ENCODE assay signal across 28 cellular contexts in genomic region chr1:7253118-7253480, GRCh38.
DNase-seq lines count a peak whose midpoint lies in the region; FAIRE-seq and TF ChIP-seq lines count a peak whose summit lies in the region.
"Had no signal": no experiment of that assay in that cellular context is flagged by ENCODE, and none has a peak within 500 bp of the region (broad histone marks: within the 10 kb centered on the region; RNA-seq: fewer than 3 reads in every experiment).

No MANE protein-coding gene starts in this region.

- no peak for FAIRE-seq in GM12891 (lab: Jason Lieb, UNC)
- FAIRE-seq: keratinocyte had no signal

- no peak overlapping the region for H3K27ac Mint-ChIP-seq in activated CD4-positive, alpha-beta T cell treated with anti-CD3 and anti-CD28 coated beads, Interleukin-2, amount 10 ng/mL, durations not matched to agents 24 days and 14 days
- H3K27ac Mint-ChIP-seq: activated CD4-positive, alpha-beta memory T cell treated with anti-CD3 and anti-CD28 coated beads, Interleukin-2, amount 10 ng/mL, durations not matched to agents 7 days and 5 days; activated naive CD8-positive, alpha-beta T cell treated with anti-CD3 and anti-CD28 coated beads, Interleukin-2, amount 10 ng/mL, durations not matched to agents 7 days and 5 days; activated T-helper 2 cell treated with anti-CD3 and anti-CD28 coated beads, Interferon-gamma antibody, Interleukin-2, Interleukin-4, amounts not matched to agents 10 μg/mL and 5 μg/mL and 100 μg/mL, durations not matched to agents 14 hours and 24 hours and 36 hours; B cell; stimulated activated effector memory CD8-positive, alpha-beta T cell treated with anti-CD3 and anti-CD28 coated beads, Interleukin-12 subunit alpha, Interleukin-12 subunit beta, amount 100 ng/mL, for 72 hours had no signal

- no peaks in the 10 kb centered on the region for H3K9me3 Mint-ChIP-seq in activated CD4-positive, alpha-beta T cell treated with anti-CD3 and anti-CD28 coated beads, Interleukin-2, amount 10 ng/mL, durations not matched to agents 24 days and 14 days
- H3K9me3 Mint-ChIP-seq: activated CD4-positive, alpha-beta memory T cell treated with anti-CD3 and anti-CD28 coated beads, Interleukin-2, amount 10 ng/mL, durations not matched to agents 7 days and 5 days; activated naive CD8-positive, alpha-beta T cell treated with anti-CD3 and anti-CD28 coated beads, Interleukin-2, amount 10 ng/mL, durations not matched to agents 7 days and 5 days; activated T-helper 2 cell treated with anti-CD3 and anti-CD28 coated beads, Interferon-gamma antibody, Interleukin-2, Interleukin-4, amounts not matched to agents 10 μg/mL and 5 μg/mL and 100 μg/mL, durations not matched to agents 14 hours and 24 hours and 36 hours; stimulated activated effector memory CD8-positive, alpha-beta T cell treated with anti-CD3 and anti-CD28 coated beads, Interleukin-12 subunit alpha, Interleukin-12 subunit beta, amount 100 ng/mL, for 72 hours had no signal

- peak; percentile 26 for DNase-seq in activated CD4-positive, alpha-beta T cell treated with anti-CD3 and anti-CD28 coated beads, Interleukin-2, amount 10 ng/mL, durations not matched to agents 24 days and 14 days
- no peak for DNase-seq in activated CD4-positive, alpha-beta T cell treated with anti-CD3 and anti-CD28 coated beads, Interleukin-2, amount 50 U/mL, for 1 hour
- peak; percentile 65 for DNase-seq in astrocyte of the spinal cord (ENCODE audit: low read depth, low spot score)
- DNase-seq in kidney glomerular epithelial cell (lab: John Stamatoyannopoulos, UW), result peak; percentile 19
- DNase-seq in vagina (ENCODE audit: extremely low spot score in 2 of 2), result peak; percentile 46 to 54
- DNase-seq in GM12891 (ENCODE audit: insufficient read length, low spot score), result no peak
- DNase-seq in epidermal melanocyte (ENCODE audit: insufficient read length, low spot score), result no peak
- DNase-seq in activated gamma-delta T cell treated with Interleukin-2 at 50 U/mL for 16 hours, result no peak
- DNase-seq: 8988T; activated CD4-positive, alpha-beta memory T cell treated with anti-CD3 and anti-CD28 coated beads, Interleukin-2, amount 10 ng/mL, durations not matched to agents 7 days and 5 days; activated naive CD8-positive, alpha-beta T cell treated with anti-CD3 and anti-CD28 coated beads, Interleukin-2, amount 10 ng/mL, durations not matched to agents 7 days and 5 days; body of pancreas; DMS153; effector CD4-positive, alpha-beta T cell; gastrocnemius medialis; GDM1; H7; NCI-H1105; NCI-H2029 treated with DMSO at 0.1 percent for 48 hours; NCI-H226; NCI-H82; Right ventricle myocardium superior; substantia nigra had no signal

- TF ChIP-seq POLR2A in vagina (IDR thresholded peaks at IDR 0.05), result no peak
- no peak for TF ChIP-seq POLR2A in GM12891 (IDR thresholded peaks at IDR 0.05; ENCODE audit: low read depth, low read length)

- intact Hi-C loops in activated CD4-positive, alpha-beta T cell treated with anti-CD3 and anti-CD28 coated beads, Interleukin-2, amount 10 ng/mL, durations not matched to agents 24 days and 14 days (cut with micrococcal nuclease), result no loop called here
- intact Hi-C loops in vagina (cut with DNase I), result no loop called here

- no peaks in the 10 kb centered on the region for H3K36me3 Mint-ChIP-seq in activated CD4-positive, alpha-beta T cell treated with anti-CD3 and anti-CD28 coated beads, Interleukin-2, amount 10 ng/mL, durations not matched to agents 24 days and 14 days (ENCODE audit: low read depth)
- H3K36me3 Mint-ChIP-seq: activated naive CD8-positive, alpha-beta T cell treated with anti-CD3 and anti-CD28 coated beads, Interleukin-2, amount 10 ng/mL, durations not matched to agents 7 days and 5 days; stimulated activated effector memory CD8-positive, alpha-beta T cell treated with anti-CD3 and anti-CD28 coated beads, Interleukin-12 subunit alpha, Interleukin-12 subunit beta, amount 100 ng/mL, for 72 hours had no signal

- no peak for TF ChIP-seq CTCF in astrocyte of the spinal cord (IDR thresholded peaks at IDR 0.05; ENCODE audit: low read depth, low read length)
- no peak for TF ChIP-seq CTCF in vagina (IDR thresholded peaks at IDR 0.05)

- H3K27me3 Mint-ChIP-seq in activated CD4-positive, alpha-beta T cell treated with anti-CD3 and anti-CD28 coated beads, Interleukin-2, amount 10 ng/mL, durations not matched to agents 24 days and 14 days, result peaks cover 2% of the 10 kb centered on the region
- H3K27me3 Mint-ChIP-seq: activated CD4-positive, alpha-beta memory T cell treated with anti-CD3 and anti-CD28 coated beads, Interleukin-2, amount 10 ng/mL, durations not matched to agents 7 days and 5 days; activated naive CD8-positive, alpha-beta T cell treated with anti-CD3 and anti-CD28 coated beads, Interleukin-2, amount 10 ng/mL, durations not matched to agents 7 days and 5 days had no signal

- H3K4me1 ChIP-seq in vagina, result no peaks in the 10 kb centered on the region
- H3K4me1 ChIP-seq: body of pancreas, gastrocnemius medialis had no signal

- H3K27me3 ChIP-seq in vagina, result no peaks in the 10 kb centered on the region
- H3K27me3 ChIP-seq: body of pancreas, gastrocnemius medialis had no signal

- no peaks in the 10 kb centered on the region for H3K9me3 ChIP-seq in vagina
- H3K9me3 ChIP-seq: body of pancreas, gastrocnemius medialis had no signal

- no peak overlapping the region for H3K4me3 Mint-ChIP-seq in activated CD4-positive, alpha-beta T cell treated with anti-CD3 and anti-CD28 coated beads, Interleukin-2, amount 10 ng/mL, durations not matched to agents 24 days and 14 days
- H3K4me3 Mint-ChIP-seq: activated CD4-positive, alpha-beta memory T cell treated with anti-CD3 and anti-CD28 coated beads, Interleukin-2, amount 10 ng/mL, durations not matched to agents 7 days and 5 days; activated naive CD8-positive, alpha-beta T cell treated with anti-CD3 and anti-CD28 coated beads, Interleukin-2, amount 10 ng/mL, durations not matched to agents 7 days and 5 days; B cell; stimulated activated effector memory CD8-positive, alpha-beta T cell treated with anti-CD3 and anti-CD28 coated beads, Interleukin-12 subunit alpha, Interleukin-12 subunit beta, amount 100 ng/mL, for 72 hours had no signal

- no peak overlapping the region for H3K27ac ChIP-seq in vagina
- H3K27ac ChIP-seq: body of pancreas, gastrocnemius medialis had no signal

- in situ Hi-C loops in astrocyte of the spinal cord (cut with HindIII; ENCODE audit: low sequenced_read_pairs), result no loop called here

- H3K4me3 ChIP-seq in astrocyte of the spinal cord (ENCODE audit: low read depth, low read length) (no peak overlapping the region), vagina (no peak overlapping the region)
- H3K4me3 ChIP-seq: body of pancreas, gastrocnemius medialis, lung had no signal

- H3K4me1 Mint-ChIP-seq in activated CD4-positive, alpha-beta T cell treated with anti-CD3 and anti-CD28 coated beads, Interleukin-2, amount 10 ng/mL, durations not matched to agents 24 days and 14 days, result no peaks in the 10 kb centered on the region
- H3K4me1 Mint-ChIP-seq: activated CD4-positive, alpha-beta memory T cell treated with anti-CD3 and anti-CD28 coated beads, Interleukin-2, amount 10 ng/mL, durations not matched to agents 7 days and 5 days; activated naive CD8-positive, alpha-beta T cell treated with anti-CD3 and anti-CD28 coated beads, Interleukin-2, amount 10 ng/mL, durations not matched to agents 7 days and 5 days; B cell; stimulated activated effector memory CD8-positive, alpha-beta T cell treated with anti-CD3 and anti-CD28 coated beads, Interleukin-12 subunit alpha, Interleukin-12 subunit beta, amount 100 ng/mL, for 72 hours had no signal

- no peaks in the 10 kb centered on the region for H3K36me3 ChIP-seq in vagina
- H3K36me3 ChIP-seq: gastrocnemius medialis had no signal

TF ChIP-seq in GM12891, 5 proteins besides CTCF, POLR2A, EP300 and RAD21:
- no peak for TF ChIP-seq PAX5 (IDR thresholded peaks at IDR 0.05; ENCODE audit: insufficient read depth, low read length, severe bottlenecking)

Comparison
In these comparisons a context has a peak if more than half of its experiments do, and no peak if none do; other contexts are left out.
1. DNase-seq: peak in activated CD4-positive, alpha-beta T cell treated with anti-CD3 and anti-CD28 coated beads, Interleukin-2, amount 10 ng/mL, durations not matched to agents 24 days and 14 days (single experiment), astrocyte of the spinal cord (single experiment), kidney glomerular epithelial cell (single experiment) and vagina (2 of 2); none in activated CD4-positive, alpha-beta T cell treated with anti-CD3 and anti-CD28 coated beads, Interleukin-2, amount 50 U/mL, for 1 hour (single experiment), GM12891 (single experiment), epidermal melanocyte (single experiment) and activated gamma-delta T cell treated with Interleukin-2 at 50 U/mL for 16 hours (single experiment).